In the genomic region with DNA sequence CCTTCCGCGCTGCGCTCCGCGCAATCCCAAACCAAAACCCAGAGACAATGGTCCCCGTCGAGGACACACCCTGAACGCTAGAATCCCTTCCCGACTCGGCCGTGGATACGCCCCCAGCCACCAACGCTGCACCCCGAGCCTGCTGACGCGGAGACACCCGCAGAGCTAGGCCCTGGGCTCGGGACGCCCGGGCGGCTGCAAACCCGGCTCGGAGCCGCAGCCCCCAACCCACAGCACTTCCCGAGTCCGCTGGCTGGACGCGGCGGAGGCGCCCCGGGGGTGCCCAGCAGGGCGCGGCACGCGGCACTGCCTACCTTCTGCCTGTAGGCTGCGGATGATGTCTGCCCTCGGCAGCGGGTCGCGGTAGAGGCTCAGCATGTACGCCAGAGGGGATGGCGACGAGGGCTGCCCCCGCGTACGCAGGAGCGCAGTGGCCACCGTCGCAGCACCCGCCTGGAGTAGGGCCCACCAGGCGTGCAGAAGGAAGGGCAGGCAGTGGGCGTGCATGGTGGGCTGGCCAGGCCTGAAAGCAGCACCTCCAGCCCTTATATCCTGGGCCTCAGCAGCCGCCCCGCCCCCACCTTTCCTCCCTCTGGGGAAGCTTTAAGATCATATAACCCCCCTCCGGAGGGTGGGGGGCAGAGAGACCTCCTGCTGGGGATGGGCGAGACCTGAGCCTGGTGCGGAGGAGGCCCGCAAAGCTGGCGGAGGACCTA, we compare ENCODE assay signal across 9 cellular contexts. TPM values are rescaled to one million over a fixed set of nuclear protein-coding genes. Genes with fewer than 3 reads are reported as not detected.
DNase-seq lines count a peak whose midpoint lies in the region; ATAC-seq lines count a peak whose summit lies in the region.
"Had no signal": no experiment of that assay in that cellular context is flagged by ENCODE, and none has a peak within 500 bp of the region (broad histone marks: within the 10 kb centered on the region; RNA-seq: fewer than 3 reads in every experiment).

A gene (minus strand): TSS at position 521 of the 716 bp plus-strand sequence. CDS start 14 bp downstream, at position 507.

- H3K9me3 Mint-ChIP-seq in dendritic cell treated with granulocyte-macrophage colony-stimulating factor and Interleukin-4, amounts not matched to agents 40 ng/mL and 50 ng/mL, for 4 days = no peaks in the 10 kb centered on the region

- no peak within 1 kb of the TSS for H3K27ac Mint-ChIP-seq in dendritic cell treated with granulocyte-macrophage colony-stimulating factor and Interleukin-4, amounts not matched to agents 40 ng/mL and 50 ng/mL, for 4 days

- H3K36me3 ChIP-seq in muscle layer of duodenum (ENCODE audit: control insufficient read depth in 1 of 2, insufficient read depth in 2 of 2, low read length in 2 of 2) (no peaks in the 10 kb centered on the region), aorta (ENCODE audit: control insufficient read depth in 1 of 2, insufficient read depth in 2 of 2, low read length in 1 of 2) (no peaks in the 10 kb centered on the region)

- H3K36me3 Mint-ChIP-seq in dendritic cell treated with granulocyte-macrophage colony-stimulating factor and Interleukin-4, amounts not matched to agents 40 ng/mL and 50 ng/mL, for 4 days (ENCODE audit: low read depth) = no peaks in the 10 kb centered on the region

- peaks cover 17% of the 10 kb centered on the region for H3K4me1 Mint-ChIP-seq in dendritic cell treated with granulocyte-macrophage colony-stimulating factor and Interleukin-4, amounts not matched to agents 40 ng/mL and 50 ng/mL, for 4 days (ENCODE audit: low read depth)

- 9 to 11% methylated on average over 59 of the region's 59 CpGs for WGBS in aorta, 2 donors

- DNase-seq in stimulated activated CD4-positive, alpha-beta T cell treated with anti-CD3 and anti-CD28 coated beads, Interleukin-15, amount 100 ng/mL, for 24 hours = peak; percentile 16
- DNase-seq in stimulated activated CD4-positive, alpha-beta T cell treated with anti-CD3 and anti-CD28 coated beads, Interleukin-2, amount 100 ng/mL, for 48 hours = no peak
- DNase-seq in aorta (no peak), NCI-H526 (lab: John Stamatoyannopoulos, UW) (no peak)

- no peaks in the 10 kb centered on the region for H3K9me3 ChIP-seq in muscle layer of duodenum (ENCODE audit: control insufficient read depth in 1 of 2, low read length in 2 of 2)
- H3K9me3 ChIP-seq in aorta (ENCODE audit: control insufficient read depth, low read length) = no peaks in the 10 kb centered on the region

- intact Hi-C loops in dendritic cell treated with granulocyte-macrophage colony-stimulating factor and Interleukin-4, amounts not matched to agents 40 ng/mL and 50 ng/mL, for 4 days (cut with micrococcal nuclease) = no loop called here
- intact Hi-C loops in aorta (cut with DNase I) = no loop called here

- peak within 1 kb of the TSS; percentile 46 for H3K4me3 Mint-ChIP-seq in dendritic cell treated with granulocyte-macrophage colony-stimulating factor and Interleukin-4, amounts not matched to agents 40 ng/mL and 50 ng/mL, for 4 days

- H3K27ac ChIP-seq in muscle layer of duodenum (ENCODE audit: low read length) (no peak within 1 kb of the TSS), aorta (ENCODE audit: low read depth in 1 of 2, low read length in 2 of 2) (no peak within 1 kb of the TSS)

- H3K27me3 ChIP-seq in muscle layer of duodenum (ENCODE audit: low read depth, low read length) (peaks cover 24% of the 10 kb centered on the region), aorta (ENCODE audit: control insufficient read depth in 1 of 2, insufficient read depth in 2 of 2, low read length in 1 of 2) (peaks cover 0 to 2% of the 10 kb centered on the region in 2 donors)

- H3K4me3 ChIP-seq in muscle layer of duodenum (ENCODE audit: low read depth in 1 of 2, low read length in 2 of 2) = peak within 1 kb of the TSS; percentile 31 to 55
- H3K4me3 ChIP-seq in aorta (ENCODE audit: low read length in 2 of 2) = no peak within 1 kb of the TSS

- peaks cover 80% of the 10 kb centered on the region for H3K27me3 Mint-ChIP-seq in dendritic cell treated with granulocyte-macrophage colony-stimulating factor and Interleukin-4, amounts not matched to agents 40 ng/mL and 50 ng/mL, for 4 days

- peaks cover 0 to 30% of the 10 kb centered on the region in 2 donors for H3K4me1 ChIP-seq in muscle layer of duodenum (ENCODE audit: control insufficient read depth in 1 of 2, insufficient read depth in 2 of 2, low read length in 2 of 2)
- H3K4me1 ChIP-seq in aorta (ENCODE audit: control insufficient read depth in 1 of 2, insufficient read depth in 2 of 2, low read length in 2 of 2) = no peaks in the 10 kb centered on the region

- ATAC-seq in aorta (ENCODE audit: low FRiP score) (peak; percentile 36), GM19023 (IDR thresholded peaks at IDR 0.05; ENCODE audit: unreplicated experiment) (no peak), GM21526 (IDR thresholded peaks at IDR 0.05; ENCODE audit: low FRiP score, unreplicated experiment) (no peak)

RNA-seq across cellular contexts. Expression of the gene that starts here (rescaled TPM):
- not detected for total RNA-seq in aorta
- under 1 TPM in 1 of 2 donors, not detected in 1; 0.13 TPM for polyA plus RNA-seq in aorta
- total RNA-seq: T-helper 1 cell treated with Interleukin-12 subunit alpha and Interleukin-12 subunit beta and Interleukin-4 antibody, amounts not matched to agents 30 ng/mL and 1 ng/mL, for 36 hours had no signal

Comparison
In these comparisons a context has a peak if more than half of its experiments do, and no peak if none do; other contexts are left out.
1. Peak in ATAC-seq in aorta; RNA of the gene not detected or under 1 TPM.
2. H3K4me3 ChIP-seq: peak in muscle layer of duodenum (2 of 2); none in aorta (0 of 2).